1 cellular context compared by ENCODE assay signal in genomic region chr1:114208106-114208505, GRCh38.
TF ChIP-seq lines count a peak whose summit lies in the region.

No MANE protein-coding gene starts in this region.

TF ChIP-seq in HepG2, 621 proteins besides CTCF, POLR2A, EP300 and RAD21:
- TF ChIP-seq ZNF512 (CRISPR knock-in tag; IDR thresholded peaks at IDR 0.05): no peak
- no peak for TF ChIP-seq NR2F6 (IDR thresholded peaks at IDR 0.05)
- TF ChIP-seq NR2F6 (CRISPR knock-in tag; IDR thresholded peaks at IDR 0.05): no peak
- no peak for TF ChIP-seq FOXM1 (CRISPR knock-in tag; IDR thresholded peaks at IDR 0.05)
- TF ChIP-seq THAP9 (CRISPR knock-in tag; IDR thresholded peaks at IDR 0.05; ENCODE audit: borderline replicate concordance): no peak
- no peak for TF ChIP-seq ZNF83 (CRISPR knock-in tag; IDR thresholded peaks at IDR 0.05; ENCODE audit: borderline replicate concordance)
- TF ChIP-seq NCOA1 (CRISPR knock-in tag; IDR thresholded peaks at IDR 0.05): no peak
- TF ChIP-seq ZNF251 (CRISPR knock-in tag; IDR thresholded peaks at IDR 0.05): no peak
- TF ChIP-seq USF2 (IDR thresholded peaks at IDR 0.05; ENCODE audit: low read depth, low read length): no peak
- no peak for TF ChIP-seq USF2 (CRISPR knock-in tag; IDR thresholded peaks at IDR 0.05; ENCODE audit: borderline replicate concordance)
- no peak for TF ChIP-seq FOXP4 (CRISPR knock-in tag; IDR thresholded peaks at IDR 0.05)
- no peak for TF ChIP-seq RFXANK (CRISPR knock-in tag; IDR thresholded peaks at IDR 0.05)
- no peak for TF ChIP-seq ZC3H13 (CRISPR knock-in tag; IDR thresholded peaks at IDR 0.05)
- no peak for TF ChIP-seq GLI4 (CRISPR knock-in tag; IDR thresholded peaks at IDR 0.05; ENCODE audit: borderline replicate concordance)
- no peak for TF ChIP-seq HDAC1 (CRISPR knock-in tag; IDR thresholded peaks at IDR 0.05)
- TF ChIP-seq REPIN1 (CRISPR knock-in tag; IDR thresholded peaks at IDR 0.05; ENCODE audit: borderline replicate concordance, low read depth): no peak
- TF ChIP-seq KLF12 (CRISPR knock-in tag; IDR thresholded peaks at IDR 0.05; ENCODE audit: borderline replicate concordance): no peak
